In the genomic region with DNA sequence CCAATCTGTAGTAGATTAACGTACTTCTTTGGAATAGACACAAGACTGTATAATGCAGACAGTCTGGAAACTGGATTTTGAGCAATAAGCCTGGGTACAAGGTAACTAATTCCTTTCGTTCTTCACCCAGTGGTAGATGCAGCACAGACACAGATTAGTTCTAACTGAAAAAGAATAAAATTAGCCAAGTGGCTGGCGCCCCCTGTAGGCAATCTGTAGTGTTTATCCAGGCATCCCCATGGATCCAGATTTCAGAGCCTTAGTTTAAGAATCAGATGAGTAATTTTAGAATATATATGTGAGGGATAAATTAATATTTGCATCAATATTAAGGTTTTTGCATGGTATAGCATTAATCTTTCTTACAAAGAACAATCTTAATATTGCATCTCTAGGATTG, we compare ENCODE assay signal across 9 cellular contexts.
DNase-seq lines count a peak whose midpoint lies in the region; ATAC-seq lines count a peak whose summit lies in the region.
"Had no signal": no experiment of that assay in that cellular context is flagged by ENCODE, and none has a peak within 500 bp of the region (broad histone marks: within the 10 kb centered on the region; RNA-seq: fewer than 3 reads in every experiment).

No MANE protein-coding gene starts in this region.

- H3K27me3 Mint-ChIP-seq in activated CD4-positive, alpha-beta memory T cell treated with anti-CD3 and anti-CD28 coated beads for 36 hours = no peaks in the 10 kb centered on the region
- H3K27me3 Mint-ChIP-seq in activated CD4-positive, alpha-beta memory T cell treated with anti-CD3 and anti-CD28 coated beads, Interleukin-2, amount 10 ng/mL, durations not matched to agents 7 days and 5 days = no peaks in the 10 kb centered on the region
- no peaks in the 10 kb centered on the region for H3K27me3 Mint-ChIP-seq in activated naive CD4-positive, alpha-beta T cell treated with anti-CD3 and anti-CD28 coated beads, Interleukin-2, amount 10 ng/mL, durations not matched to agents 7 days and 5 days
- H3K27me3 Mint-ChIP-seq: activated B cell treated with CpG ODN at 0.5 μM for 24 hours had no signal

- no peaks in the 10 kb centered on the region for H3K36me3 Mint-ChIP-seq in activated CD4-positive, alpha-beta memory T cell treated with anti-CD3 and anti-CD28 coated beads for 36 hours
- no peaks in the 10 kb centered on the region for H3K36me3 Mint-ChIP-seq in activated CD4-positive, alpha-beta memory T cell treated with anti-CD3 and anti-CD28 coated beads, Interleukin-2, amount 10 ng/mL, durations not matched to agents 7 days and 5 days (ENCODE audit: low read depth)
- no peaks in the 10 kb centered on the region for H3K36me3 Mint-ChIP-seq in activated naive CD4-positive, alpha-beta T cell treated with anti-CD3 and anti-CD28 coated beads, Interleukin-2, amount 10 ng/mL, durations not matched to agents 7 days and 5 days

- intact Hi-C loops in activated CD4-positive, alpha-beta memory T cell treated with anti-CD3 and anti-CD28 coated beads for 36 hours (cut with micrococcal nuclease) = no loop called here

- no peak overlapping the region for H3K4me3 Mint-ChIP-seq in activated CD4-positive, alpha-beta memory T cell treated with anti-CD3 and anti-CD28 coated beads for 36 hours
- H3K4me3 Mint-ChIP-seq in activated CD4-positive, alpha-beta memory T cell treated with anti-CD3 and anti-CD28 coated beads, Interleukin-2, amount 10 ng/mL, durations not matched to agents 7 days and 5 days = no peak overlapping the region
- no peak overlapping the region for H3K4me3 Mint-ChIP-seq in activated naive CD4-positive, alpha-beta T cell treated with anti-CD3 and anti-CD28 coated beads, Interleukin-2, amount 10 ng/mL, durations not matched to agents 7 days and 5 days
- H3K4me3 Mint-ChIP-seq: activated B cell treated with CpG ODN at 0.5 μM for 24 hours had no signal

- ATAC-seq in HG03520 (IDR thresholded peaks at IDR 0.05; ENCODE audit: unreplicated experiment) = no peak

- peak; percentile 9 for DNase-seq in activated CD4-positive, alpha-beta memory T cell treated with anti-CD3 and anti-CD28 coated beads for 36 hours
- DNase-seq in activated CD4-positive, alpha-beta memory T cell treated with anti-CD3 and anti-CD28 coated beads, Interleukin-2, amount 10 ng/mL, durations not matched to agents 7 days and 5 days = no peak
- peak; percentile 72 for DNase-seq in NCI-H1092 treated with DMSO at 0.1 percent for 48 hours (lab: John Stamatoyannopoulos, UW)
- peak in 33 of 58 donors; percentile 3 to 66 (median 13) for DNase-seq in anterior cingulate cortex (lab: John Stamatoyannopoulos, UW)
- DNase-seq in medulla oblongata (ENCODE audit: extremely low spot score) = peak; percentile 69
- no peak for DNase-seq in epidermal melanocyte (ENCODE audit: insufficient read length, low spot score)
- no peak for DNase-seq in activated naive CD4-positive, alpha-beta T cell treated with anti-CD3 and anti-CD28 coated beads, Interleukin-2, amount 10 ng/mL, durations not matched to agents 7 days and 5 days
- DNase-seq: activated B cell treated with CpG ODN at 0.5 μM for 24 hours had no signal

- POLR2A ChIA-PET in activated CD4-positive, alpha-beta memory T cell treated with anti-CD3 and anti-CD28 coated beads for 36 hours (lab: Charles Lee) = no interaction called here
- POLR2A ChIA-PET in activated CD4-positive, alpha-beta memory T cell treated with anti-CD3 and anti-CD28 coated beads, Interleukin-2, amount 10 ng/mL, durations not matched to agents 7 days and 5 days (lab: Charles Lee) = no interaction called here

- H3K9me3 Mint-ChIP-seq in activated CD4-positive, alpha-beta memory T cell treated with anti-CD3 and anti-CD28 coated beads for 36 hours = peaks cover 7% of the 10 kb centered on the region
- no peaks in the 10 kb centered on the region for H3K9me3 Mint-ChIP-seq in activated CD4-positive, alpha-beta memory T cell treated with anti-CD3 and anti-CD28 coated beads, Interleukin-2, amount 10 ng/mL, durations not matched to agents 7 days and 5 days
- peaks cover 1% of the 10 kb centered on the region for H3K9me3 Mint-ChIP-seq in activated naive CD4-positive, alpha-beta T cell treated with anti-CD3 and anti-CD28 coated beads, Interleukin-2, amount 10 ng/mL, durations not matched to agents 7 days and 5 days

- CTCF ChIA-PET in activated CD4-positive, alpha-beta memory T cell treated with anti-CD3 and anti-CD28 coated beads for 36 hours (lab: Charles Lee) = no interaction called here
- CTCF ChIA-PET in activated CD4-positive, alpha-beta memory T cell treated with anti-CD3 and anti-CD28 coated beads, Interleukin-2, amount 10 ng/mL, durations not matched to agents 7 days and 5 days (lab: Charles Lee) = no interaction called here
- CTCF ChIA-PET in activated naive CD4-positive, alpha-beta T cell treated with anti-CD3 and anti-CD28 coated beads, Interleukin-2, amount 10 ng/mL, durations not matched to agents 7 days and 5 days (lab: Charles Lee) = no interaction called here

- no peaks in the 10 kb centered on the region for H3K4me1 Mint-ChIP-seq in activated CD4-positive, alpha-beta memory T cell treated with anti-CD3 and anti-CD28 coated beads for 36 hours (ENCODE audit: low read depth)
- H3K4me1 Mint-ChIP-seq in activated CD4-positive, alpha-beta memory T cell treated with anti-CD3 and anti-CD28 coated beads, Interleukin-2, amount 10 ng/mL, durations not matched to agents 7 days and 5 days = no peaks in the 10 kb centered on the region
- no peaks in the 10 kb centered on the region for H3K4me1 Mint-ChIP-seq in activated naive CD4-positive, alpha-beta T cell treated with anti-CD3 and anti-CD28 coated beads, Interleukin-2, amount 10 ng/mL, durations not matched to agents 7 days and 5 days
- H3K4me1 Mint-ChIP-seq: activated B cell treated with CpG ODN at 0.5 μM for 24 hours had no signal

- no peak overlapping the region for H3K27ac Mint-ChIP-seq in activated CD4-positive, alpha-beta memory T cell treated with anti-CD3 and anti-CD28 coated beads for 36 hours
- no peak overlapping the region for H3K27ac Mint-ChIP-seq in activated CD4-positive, alpha-beta memory T cell treated with anti-CD3 and anti-CD28 coated beads, Interleukin-2, amount 10 ng/mL, durations not matched to agents 7 days and 5 days
- no peak overlapping the region for H3K27ac Mint-ChIP-seq in activated naive CD4-positive, alpha-beta T cell treated with anti-CD3 and anti-CD28 coated beads, Interleukin-2, amount 10 ng/mL, durations not matched to agents 7 days and 5 days
- H3K27ac Mint-ChIP-seq: activated B cell treated with CpG ODN at 0.5 μM for 24 hours had no signal

Comparison
In these comparisons a context has a peak if more than half of its experiments do, and no peak if none do; other contexts are left out.
1. DNase-seq: peak in activated CD4-positive, alpha-beta memory T cell treated with anti-CD3 and anti-CD28 coated beads for 36 hours (single experiment), NCI-H1092 treated with DMSO at 0.1 percent for 48 hours (single experiment), anterior cingulate cortex (33 of 58) and medulla oblongata (single experiment); none in activated CD4-positive, alpha-beta memory T cell treated with anti-CD3 and anti-CD28 coated beads, Interleukin-2, amount 10 ng/mL, durations not matched to agents 7 days and 5 days (single experiment), epidermal melanocyte (single experiment) and activated naive CD4-positive, alpha-beta T cell treated with anti-CD3 and anti-CD28 coated beads, Interleukin-2, amount 10 ng/mL, durations not matched to agents 7 days and 5 days (single experiment).